In genomic region chr14:23071975-23072539, GRCh38 we compare ENCODE assay signal across 6 cellular contexts. TPM values are rescaled to one million over a fixed set of nuclear protein-coding genes. Genes with fewer than 3 reads are reported as not detected.
A peak's percentile ranks its signal among the peaks of the same experiment; 100 is the strongest.
DNase-seq lines count a peak whose midpoint lies in the region; ATAC-seq and TF ChIP-seq lines count a peak whose summit lies in the region.

No MANE protein-coding gene starts in this region.

- no peaks in the 10 kb centered on the region for H3K9me2 ChIP-seq in SK-N-SH

- no peak for ATAC-seq in aorta (ENCODE audit: low FRiP score)

- DNase-seq in A172 (ENCODE audit: low spot score), result peak; percentile 28
- DNase-seq in SK-N-SH, result no peak
- DNase-seq in aorta, result no peak
- no peak for DNase-seq in NCI-H1417 treated with DMSO at 0.1 percent for 48 hours (lab: John Stamatoyannopoulos, UW)
- DNase-seq in KG1 (lab: John Stamatoyannopoulos, UW), result no peak

- H3K4me1 ChIP-seq in SK-N-SH (ENCODE audit: control insufficient read depth in 1 of 2, insufficient read depth in 2 of 2, low read depth in 1 of 2, low read length in 1 of 2), result peaks cover 20 to 35% of the 10 kb centered on the region in 2 experiments
- peaks cover 33% of the 10 kb centered on the region for H3K4me1 ChIP-seq in iPS-20b (ENCODE audit: insufficient read depth, low read length)
- no peaks in the 10 kb centered on the region for H3K4me1 ChIP-seq in aorta (ENCODE audit: control insufficient read depth in 1 of 2, insufficient read depth in 2 of 2, low read length in 2 of 2)

- H3K4me2 ChIP-seq in SK-N-SH, result peak overlapping the region; percentile 95; the same call in 1 of the 2 replicates

- H3K4me3 ChIP-seq in SK-N-SH (ENCODE audit: low read depth in 2 of 2, low read length in 1 of 2) (peak overlapping the region in 1 of 2 experiments; percentile 63; a peak in 2 of 4 replicates), iPS-20b (ENCODE audit: low read length) (peak overlapping the region; percentile 88), aorta (ENCODE audit: low read length in 2 of 2) (no peak overlapping the region)

- no peak for TF ChIP-seq EP300 in SK-N-SH (IDR thresholded peaks at IDR 0.05; ENCODE audit: borderline replicate concordance in 1 of 2, low read depth in 1 of 2, low read length in 1 of 2)

- CTCF ChIA-PET in SK-N-SH (lab: Yijun Ruan, JAX), result interaction anchor here (0.7 to 7.7 kb wide), 13 partner anchors 9 to 142 kb away, joined by 3 to 152 read pairs (median 9); partner anchors contain the start of genes ACIN1, C14orf119, CDH24 and PRMT5

- H3K9ac ChIP-seq in SK-N-SH (peak overlapping the region; percentile 91; the same call in 1 of the 2 replicates), iPS-20b (ENCODE audit: low read depth, low read length) (peak overlapping the region; percentile 98; the same call in 1 of the 2 replicates)

- intact Hi-C loops in aorta (cut with DNase I), result no loop called here

- H2AFZ ChIP-seq in SK-N-SH (ENCODE audit: low read depth), result no peak overlapping the region

- H3K36me3 ChIP-seq in SK-N-SH (replicated peaks in 1 of 2; ENCODE audit: control insufficient read depth in 1 of 2, insufficient read depth in 2 of 2, low read length in 1 of 2), result peaks cover 52 to 59% of the 10 kb centered on the region in 2 experiments
- peaks cover 73% of the 10 kb centered on the region for H3K36me3 ChIP-seq in iPS-20b (ENCODE audit: insufficient read depth, low read depth, low read length)
- peaks cover 7 to 12% of the 10 kb centered on the region in 2 donors for H3K36me3 ChIP-seq in aorta (ENCODE audit: control insufficient read depth in 1 of 2, insufficient read depth in 2 of 2, low read length in 1 of 2)

- H3K27me3 ChIP-seq in SK-N-SH (ENCODE audit: insufficient read depth) (no peaks in the 10 kb centered on the region), iPS-20b (ENCODE audit: insufficient read depth, low read length) (no peaks in the 10 kb centered on the region), aorta (ENCODE audit: control insufficient read depth in 1 of 2, insufficient read depth in 2 of 2, low read length in 1 of 2) (no peaks in the 10 kb centered on the region)

- peaks cover 21% of the 10 kb centered on the region for H4K20me1 ChIP-seq in SK-N-SH (ENCODE audit: insufficient read depth)

- TF ChIP-seq CTCF in SK-N-SH (IDR thresholded peaks at IDR 0.05), result no peak

- peaks cover 32% of the 10 kb centered on the region for H3F3A ChIP-seq in SK-N-SH (replicated peaks; ENCODE audit: insufficient read depth)

- H3K79me2 ChIP-seq in SK-N-SH (ENCODE audit: insufficient read depth), result peaks cover 71% of the 10 kb centered on the region

- no peak for TF ChIP-seq RAD21 in SK-N-SH (IDR thresholded peaks at IDR 0.05; ENCODE audit: low read length)

- H3K27ac ChIP-seq in SK-N-SH (ENCODE audit: low read depth in 2 of 2, low read length in 1 of 2), result peak overlapping the region; percentile 68 to 87
- H3K27ac ChIP-seq in iPS-20b (ENCODE audit: low read length), result peak overlapping the region; percentile 37
- peak overlapping the region in 1 of 2 donors; percentile 14 for H3K27ac ChIP-seq in aorta (ENCODE audit: low read depth in 1 of 2, low read length in 2 of 2)

- POLR2A ChIA-PET in SK-N-SH (lab: Yijun Ruan, JAX), result interaction anchor here (0.6 to 1.4 kb wide), 7 partner anchors 9 to 1200 kb away, joined by 3 to 7 read pairs (median 4); partner anchors contain the start of genes ACIN1 and C14orf119

- WGBS in SK-N-SH (ENCODE audit: low lambda C conversion rate), result 47% methylated on average over 5 of the region's 5 CpGs
- 35 to 38% methylated on average over 5 of the region's 5 CpGs for WGBS in aorta, 2 donors

- no peaks in the 10 kb centered on the region for H3K9me3 ChIP-seq in SK-N-SH
- no peaks in the 10 kb centered on the region for H3K9me3 ChIP-seq in iPS-20b (ENCODE audit: insufficient read depth, low read depth, low read length)
- no peaks in the 10 kb centered on the region for H3K9me3 ChIP-seq in aorta (ENCODE audit: control insufficient read depth, low read length)

TF ChIP-seq in SK-N-SH, 30 proteins besides CTCF, POLR2A, EP300 and RAD21:
- TF ChIP-seq GATA2 (CRISPR knock-in tag; IDR thresholded peaks at IDR 0.05), result no peak
- TF ChIP-seq REST (IDR thresholded peaks at IDR 0.05; ENCODE audit: low read depth, low read length), result no peak
- no peak for TF ChIP-seq EZH2phosphoT487 (IDR thresholded peaks at IDR 0.05; ENCODE audit: borderline replicate concordance, low read depth)
- no peak for TF ChIP-seq MXI1 (IDR thresholded peaks at IDR 0.05; ENCODE audit: low read depth, low read length)
- TF ChIP-seq YY1 (IDR thresholded peaks at IDR 0.05; ENCODE audit: low read depth), result no peak

RNA-seq across cellular contexts. Expression of gene CDH24, which starts 14.7 kb away (rescaled TPM):
- 2.8 and 4.0 TPM in 2 replicates for total RNA-seq in A172 (2014; rRNA removed; shearing (Covaris generic))
- polyA plus RNA-seq in SK-N-SH (2012; rRNA removed) (30.8 and 36.7 TPM in 2 replicates), aorta (1 to 10 TPM in 1 of 2 donors, not detected in 1; 4.1 TPM)
- 5.2 and 9.5 TPM in 2 replicates for polyA plus RNA-seq in SK-N-SH (2012; cell fraction: cytosol; rRNA removed)
- 289 and 297 TPM in 2 replicates for polyA plus RNA-seq in SK-N-SH (2012; cell fraction: nucleus; rRNA removed)
- total RNA-seq in aorta, result 10 to 100 TPM in 1 of 2 donors, 1 to 10 TPM in 1; 3.4 to 11.4 TPM

RNA-seq across cellular contexts. Expression of gene ACIN1, which starts 22.9 kb away (rescaled TPM):
- 53.6 and 58.8 TPM in 2 replicates for total RNA-seq in A172 (2014; rRNA removed; shearing (Covaris generic))
- polyA plus RNA-seq in SK-N-SH (2012; rRNA removed) (159 and 195 TPM in 2 replicates), aorta (100 to 1,000 TPM in 1 of 2 donors, 10 to 100 TPM in 1; 34.1 to 147 TPM)
- polyA plus RNA-seq in SK-N-SH (2012; cell fraction: cytosol; rRNA removed), result 67.5 and 71.7 TPM in 2 replicates
- polyA plus RNA-seq in SK-N-SH (2012; cell fraction: nucleus; rRNA removed), result 543 and 819 TPM in 2 replicates
- total RNA-seq in aorta, result 100 to 1,000 TPM; 134 to 183 TPM

RNA-seq across cellular contexts. Expression of gene C14orf119, which starts 23.2 kb away (rescaled TPM):
- 23.0 and 34.5 TPM in 2 replicates for total RNA-seq in A172 (2014; rRNA removed; shearing (Covaris generic))
- 55.2 and 73.3 TPM in 2 replicates for polyA plus RNA-seq in SK-N-SH (2012; rRNA removed)
- 58.8 and 59.3 TPM in 2 replicates for polyA plus RNA-seq in SK-N-SH (2012; cell fraction: cytosol; rRNA removed)
- 28.4 and 47.1 TPM in 2 replicates for polyA plus RNA-seq in SK-N-SH (2012; cell fraction: nucleus; rRNA removed)
- 10 to 100 TPM; 37.6 to 41.4 TPM for total RNA-seq in aorta
- 10 to 100 TPM; 27.8 to 32.2 TPM for polyA plus RNA-seq in aorta

RNA-seq across cellular contexts. Expression of gene PSMB11, which starts 30.0 kb away (rescaled TPM):
- total RNA-seq in A172 (2014; rRNA removed; shearing (Covaris generic)), result not detected in 2 replicates
- polyA plus RNA-seq in SK-N-SH (2012; rRNA removed) (not detected in 2 replicates), aorta (not detected)
- not detected in 2 replicates for polyA plus RNA-seq in SK-N-SH (2012; cell fraction: cytosol; rRNA removed)
- not detected in 2 replicates for polyA plus RNA-seq in SK-N-SH (2012; cell fraction: nucleus; rRNA removed)
- total RNA-seq in aorta, result not detected

RNA-seq across cellular contexts. Expression of gene CIROP, which starts 32.7 kb away (rescaled TPM):
- not detected in 2 replicates for total RNA-seq in A172 (2014; rRNA removed; shearing (Covaris generic))
- not detected in 2 replicates for polyA plus RNA-seq in SK-N-SH (2012; rRNA removed)
- polyA plus RNA-seq in SK-N-SH (2012; cell fraction: cytosol; rRNA removed), result not detected in 2 replicates
- not detected in 2 replicates for polyA plus RNA-seq in SK-N-SH (2012; cell fraction: nucleus; rRNA removed)
- total RNA-seq in aorta, result under 1 TPM in 1 of 2 donors, not detected in 1; 0.18 TPM
- not detected for polyA plus RNA-seq in aorta
